24 cellular contexts compared by ENCODE assay signal in the genomic region with DNA sequence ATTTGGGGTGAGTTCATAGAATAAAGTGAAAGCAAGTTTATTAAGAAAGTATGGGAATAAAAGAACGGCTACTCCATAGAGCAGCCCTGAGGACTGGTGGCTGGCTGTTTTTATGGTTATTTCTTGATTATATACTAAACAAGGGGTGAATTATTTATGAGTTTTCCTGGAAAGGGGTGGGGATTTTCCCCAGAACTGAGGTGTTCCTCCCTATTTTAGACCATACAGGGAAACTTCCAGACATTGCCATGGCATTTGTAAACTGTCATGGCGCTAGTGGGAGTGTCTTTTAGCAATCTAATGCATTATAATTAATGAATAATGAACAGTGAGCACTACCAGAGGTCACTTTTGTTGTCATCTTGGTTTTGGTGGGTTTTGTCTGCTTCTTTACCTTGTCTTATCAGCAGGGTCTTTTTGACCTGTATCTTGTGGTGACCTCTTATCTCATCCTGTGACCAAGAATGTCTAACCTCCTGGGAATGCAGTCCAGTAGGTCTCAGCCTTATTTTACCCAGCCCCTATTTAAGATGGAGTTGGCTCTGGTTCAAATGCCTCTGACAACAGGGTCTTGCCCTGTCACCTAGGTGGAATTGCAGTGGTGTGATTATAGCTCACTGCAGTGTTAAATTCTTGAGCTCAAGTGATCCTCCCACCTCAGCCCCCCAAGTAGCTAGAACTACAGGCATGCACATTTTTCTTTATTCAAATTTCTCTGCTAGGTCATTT. TPM values are rescaled to one million over a fixed set of nuclear protein-coding genes. Genes with fewer than 3 reads are reported as not detected.
DNase-seq lines count a peak whose midpoint lies in the region; FAIRE-seq and TF ChIP-seq lines count a peak whose summit lies in the region.
"Had no signal": no experiment of that assay in that cellular context is flagged by ENCODE, and none has a peak within 500 bp of the region (broad histone marks: within the 10 kb centered on the region; RNA-seq: fewer than 3 reads in every experiment).

No MANE protein-coding gene starts in this region.

- no peak overlapping the region for H3K4me3 ChIP-seq in OCI-LY7 (ENCODE audit: low read depth, low read length, poor library complexity, severe bottlenecking)
- no peak overlapping the region for H3K4me3 ChIP-seq in MM.1S (ENCODE audit: low read length)
- H3K4me3 ChIP-seq: A549 had no signal

- no peaks in the 10 kb centered on the region for H3K27me3 ChIP-seq in MM.1S (replicated peaks; ENCODE audit: insufficient read depth, low read length)
- H3K27me3 ChIP-seq: BE2C had no signal

- H3K27ac ChIP-seq in OCI-LY7 (ENCODE audit: low read depth, low read length, poor library complexity, severe bottlenecking) (no peak overlapping the region), MM.1S (ENCODE audit: low read length) (no peak overlapping the region)
- H3K27ac ChIP-seq: A549, RWPE1 had no signal

- H3K36me3 Mint-ChIP-seq in progenitor cell of endocrine pancreas (ENCODE audit: insufficient read depth): peaks cover 5% of the 10 kb centered on the region
- no peaks in the 10 kb centered on the region for H3K36me3 Mint-ChIP-seq in activated naive CD4-positive, alpha-beta T cell treated with anti-CD3 and anti-CD28 coated beads, Interleukin-2, amount 10 ng/mL, durations not matched to agents 7 days and 5 days

- intact Hi-C loops in OCI-LY7 (cut with micrococcal nuclease; ENCODE audit: unreplicated experiment): no loop called here

- no peaks in the 10 kb centered on the region for H3F3A ChIP-seq in MM.1S (ENCODE audit: insufficient read depth, low read length)

- peaks cover 23% of the 10 kb centered on the region for H3K4me1 Mint-ChIP-seq in progenitor cell of endocrine pancreas (ENCODE audit: low read depth)
- peaks cover 20% of the 10 kb centered on the region for H3K4me1 Mint-ChIP-seq in activated naive CD4-positive, alpha-beta T cell treated with anti-CD3 and anti-CD28 coated beads, Interleukin-2, amount 10 ng/mL, durations not matched to agents 7 days and 5 days

- no peaks in the 10 kb centered on the region for H3K79me2 ChIP-seq in OCI-LY7 (ENCODE audit: insufficient read depth, low read depth, low read length)
- H3K79me2 ChIP-seq in MM.1S (ENCODE audit: low read length): peaks cover 32% of the 10 kb centered on the region; the same call in 1 of the 2 replicates

- no TSS peak for BruUV-seq in OCI-LY7 (replicated peaks; lab: Mats Ljungman, UMichigan)

- H3K9me3 ChIP-seq in OCI-LY7 (ENCODE audit: low read length) (no peaks in the 10 kb centered on the region), MM.1S (replicated peaks; ENCODE audit: insufficient read depth, low read length) (no peaks in the 10 kb centered on the region)
- H3K9me3 ChIP-seq: A549, BE2C, SK-N-SH had no signal

- peak; percentile 48 for FAIRE-seq in GM19239 (lab: Jason Lieb, UNC)
- no peak for FAIRE-seq in RCC 7860 (lab: Jason Lieb, UNC)
- FAIRE-seq: A549, GM12891, H54 had no signal

- H3K4me1 ChIP-seq in OCI-LY7 (ENCODE audit: insufficient read depth, low read length, poor library complexity, severe bottlenecking): no peaks in the 10 kb centered on the region
- H3K4me1 ChIP-seq in MM.1S (ENCODE audit: low read length): peaks cover 15% of the 10 kb centered on the region
- H3K4me1 ChIP-seq: BE2C had no signal

- H3K36me3 ChIP-seq in OCI-LY7 (ENCODE audit: insufficient read depth, low read length) (no peaks in the 10 kb centered on the region), MM.1S (replicated peaks; ENCODE audit: insufficient read depth, low read length) (no peaks in the 10 kb centered on the region)
- H3K36me3 ChIP-seq: BE2C had no signal

- H4K20me1 ChIP-seq in OCI-LY7 (ENCODE audit: insufficient read depth, low read length) (no peaks in the 10 kb centered on the region), MM.1S (ENCODE audit: insufficient read depth, low read length) (no peaks in the 10 kb centered on the region; the same call in 1 of the 2 replicates)

- POLR2A ChIA-PET in OCI-LY7 (lab: Charles Lee): no interaction called here

- CTCF ChIA-PET in activated naive CD4-positive, alpha-beta T cell treated with anti-CD3 and anti-CD28 coated beads, Interleukin-2, amount 10 ng/mL, durations not matched to agents 7 days and 5 days (lab: Charles Lee): no interaction called here
- CTCF ChIA-PET in OCI-LY7 (lab: Charles Lee; ENCODE audit: unreplicated experiment): no interaction called here

- H3K9me3 Mint-ChIP-seq in progenitor cell of endocrine pancreas (ENCODE audit: low read depth): peaks cover 6% of the 10 kb centered on the region
- H3K9me3 Mint-ChIP-seq in activated naive CD4-positive, alpha-beta T cell treated with anti-CD3 and anti-CD28 coated beads, Interleukin-2, amount 10 ng/mL, durations not matched to agents 7 days and 5 days: no peaks in the 10 kb centered on the region

- TF ChIP-seq CTCF in progenitor cell of endocrine pancreas (IDR thresholded peaks at IDR 0.05; ENCODE audit: unreplicated experiment) (no peak), OCI-LY7 (conservative IDR thresholded peaks at IDR 0.05; ENCODE audit: low read length) (no peak), MM.1S (IDR thresholded peaks at IDR 0.05; ENCODE audit: low read length) (no peak)

- H3K4me2 ChIP-seq in OCI-LY7 (ENCODE audit: low read length) (no peak overlapping the region), MM.1S (ENCODE audit: low read depth, low read length) (no peak overlapping the region)
- H3K4me2 ChIP-seq: A549, SK-N-SH had no signal

- H3K9me2 ChIP-seq in OCI-LY7 (ENCODE audit: insufficient read depth, low read length): no peaks in the 10 kb centered on the region
- H3K9me2 ChIP-seq in MM.1S (replicated peaks; ENCODE audit: insufficient read depth, low read length): no peaks in the 10 kb centered on the region
- H3K9me2 ChIP-seq: SK-N-SH had no signal

- H2AFZ ChIP-seq in OCI-LY7 (ENCODE audit: low read length) (no peak overlapping the region), MM.1S (ENCODE audit: low read length) (no peak overlapping the region)

- no peak for DNase-seq in GM19239 (ENCODE audit: insufficient read length, low spot score)
- peak; percentile 31 for DNase-seq in RCC 7860 (ENCODE audit: low spot score)
- peak; percentile 90 for DNase-seq in islet precursor cell
- DNase-seq in progenitor cell of endocrine pancreas (ENCODE audit: low spot score, unreplicated experiment): no peak
- no peak for DNase-seq in activated naive CD4-positive, alpha-beta T cell treated with anti-CD3 and anti-CD28 coated beads, Interleukin-2, amount 10 ng/mL, durations not matched to agents 7 days and 5 days
- DNase-seq in C1 segment of cervical spinal cord (lab: John Stamatoyannopoulos, UW): no peak
- DNase-seq in OCI-LY7 (ENCODE audit: low spot score): no peak
- DNase-seq in MM.1S: no peak
- DNase-seq: BE2C; CD4-positive, CD25-positive, alpha-beta regulatory T cell; DMS79 treated with DMSO at 0.1 percent for 48 hours; Kasumi-1; NCI-H1048; NCI-H1417 treated with DMSO at 0.1 percent for 48 hours; NCI-H187; NCI-H446 treated with DMSO at 0.1 percent for 48 hours; NCI-H526 treated with DMSO at 0.1 percent for 48 hours; PC-3; SIG-M5; SK-N-SH had no signal

- H3K27ac Mint-ChIP-seq in progenitor cell of endocrine pancreas: peak overlapping the region; percentile 17
- no peak overlapping the region for H3K27ac Mint-ChIP-seq in activated naive CD4-positive, alpha-beta T cell treated with anti-CD3 and anti-CD28 coated beads, Interleukin-2, amount 10 ng/mL, durations not matched to agents 7 days and 5 days

- no peak overlapping the region for H3K9ac ChIP-seq in MM.1S (ENCODE audit: low read length)
- H3K9ac ChIP-seq: SK-N-SH had no signal

- H3K4me3 Mint-ChIP-seq in progenitor cell of endocrine pancreas (ENCODE audit: low read depth): no peak overlapping the region
- no peak overlapping the region for H3K4me3 Mint-ChIP-seq in activated naive CD4-positive, alpha-beta T cell treated with anti-CD3 and anti-CD28 coated beads, Interleukin-2, amount 10 ng/mL, durations not matched to agents 7 days and 5 days
- H3K4me3 Mint-ChIP-seq: CD4-positive, CD25-positive, alpha-beta regulatory T cell had no signal

- H3K27me3 Mint-ChIP-seq in progenitor cell of endocrine pancreas: no peaks in the 10 kb centered on the region
- H3K27me3 Mint-ChIP-seq in activated naive CD4-positive, alpha-beta T cell treated with anti-CD3 and anti-CD28 coated beads, Interleukin-2, amount 10 ng/mL, durations not matched to agents 7 days and 5 days: no peaks in the 10 kb centered on the region
- H3K27me3 Mint-ChIP-seq: CD4-positive, CD25-positive, alpha-beta regulatory T cell had no signal

RNA-seq across cellular contexts. Expression of a gene that starts 27.1 kb away (rescaled TPM):
- total RNA-seq in progenitor cell of endocrine pancreas (68.9 and 70.3 TPM in 2 replicates), OCI-LY7 (2022) (6.5 and 8.4 TPM in 2 replicates)
- 4.6 and 4.7 TPM in 2 replicates for total RNA-seq in OCI-LY7 (2014; rRNA removed; shearing (Covaris generic))

Comparison
In these comparisons a context has a peak if more than half of its experiments do, and no peak if none do; other contexts are left out.
1. DNase-seq: peak in RCC 7860 (single experiment) and islet precursor cell (single experiment); none in GM19239 (single experiment), progenitor cell of endocrine pancreas (single experiment), activated naive CD4-positive, alpha-beta T cell treated with anti-CD3 and anti-CD28 coated beads, Interleukin-2, amount 10 ng/mL, durations not matched to agents 7 days and 5 days (single experiment), C1 segment of cervical spinal cord (0 of 14), OCI-LY7 (single experiment) and MM.1S (single experiment).